In genomic region chrX:47030339-47030738, GRCh38 we compare ENCODE assay signal across 8 cellular contexts. TPM values are rescaled to one million over a fixed set of nuclear protein-coding genes. Genes with fewer than 3 reads are reported as not detected.
DNase-seq lines count a peak whose midpoint lies in the region; ATAC-seq and TF ChIP-seq lines count a peak whose summit lies in the region.

No MANE protein-coding gene starts in this region.

- H4K91ac ChIP-seq in H9 (ENCODE audit: insufficient read length, low read depth, low read length) = no peak overlapping the region

- H2BK15ac ChIP-seq in H9 (ENCODE audit: low read depth, low read length) = no peak overlapping the region

- DNase-seq in COR-L47 (lab: John Stamatoyannopoulos, UW) (peak; percentile 17), H9 (no peak), NCI-H526 (lab: John Stamatoyannopoulos, UW) (peak; percentile 47 to 79), brain microvascular endothelial cell (peak; percentile 47), kidney tubule cell (ENCODE audit: low spot score) (peak; percentile 68), T1000 (lab: John Stamatoyannopoulos, UW) (no peak)

- H3K79me1 ChIP-seq in H9 (ENCODE audit: insufficient read depth, low read depth, low read length, poor library complexity, severe bottlenecking) = no peaks in the 10 kb centered on the region

- H4K8ac ChIP-seq in H9 (replicated peaks; ENCODE audit: insufficient read length, low read depth, low read length) = no peak overlapping the region

- no peak overlapping the region for H3K4me3 ChIP-seq in brain microvascular endothelial cell (ENCODE audit: low read depth, low read length)

- H3K14ac ChIP-seq in H9 (ENCODE audit: insufficient read depth, low read length) = no peak overlapping the region

- H3K27ac Mint-ChIP-seq in H9 = no peak overlapping the region

- peaks cover 20% of the 10 kb centered on the region for H3K9me3 ChIP-seq in H9 (ENCODE audit: control insufficient read depth, low read depth, low read length)

- H3K27ac ChIP-seq in H9 (ENCODE audit: insufficient read length, low read depth, low read length) (no peak overlapping the region), brain microvascular endothelial cell (no peak overlapping the region)

- H2BK12ac ChIP-seq in H9 (ENCODE audit: insufficient read length, low read depth, low read length) = no peak overlapping the region

- H3K4me2 ChIP-seq in H9 (ENCODE audit: insufficient read depth, insufficient read length, low read length) = no peak overlapping the region

- H2BK20ac ChIP-seq in H9 (ENCODE audit: low read depth, low read length, poor library complexity, severe bottlenecking) = no peak overlapping the region

- H2AK5ac ChIP-seq in H9 (ENCODE audit: insufficient read length, low read length) = no peak overlapping the region

- no peaks in the 10 kb centered on the region for H4K20me1 ChIP-seq in H9 (ENCODE audit: control insufficient read depth, insufficient read depth, insufficient read length)

- TF ChIP-seq CTCF in H9 (conservative IDR thresholded peaks at IDR 0.05) (peak; percentile 72), brain microvascular endothelial cell (IDR thresholded peaks at IDR 0.05; ENCODE audit: low read depth, low read length, missing control alignments) (peak; percentile 31)

- H3K79me2 ChIP-seq in H9 (ENCODE audit: insufficient read depth, low read length) = no peaks in the 10 kb centered on the region

- peaks cover 4 to 18% (median 18%) of the 10 kb centered on the region in 3 experiments; a peak in 5 of 7 replicates for H3K36me3 Mint-ChIP-seq in H9 (ENCODE audit: insufficient read depth in 1 of 3, low read depth in 3 of 3)

- no peak overlapping the region for H2BK120ac ChIP-seq in H9 (ENCODE audit: low read depth, low read length, poor library complexity, severe bottlenecking)

- no peak overlapping the region for H3K9ac ChIP-seq in H9 (ENCODE audit: extremely low read depth, insufficient read length, low read length)

- H3K27me3 ChIP-seq in H9 (ENCODE audit: insufficient read depth, low read length) = no peaks in the 10 kb centered on the region
- no peaks in the 10 kb centered on the region for H3K27me3 ChIP-seq in brain microvascular endothelial cell (replicated peaks)

- no peaks in the 10 kb centered on the region for H3K23me2 ChIP-seq in H9 (ENCODE audit: insufficient read length, low read depth, low read length, poor library complexity, severe bottlenecking)

- no peaks in the 10 kb centered on the region for H3K36me3 ChIP-seq in brain microvascular endothelial cell (replicated peaks)

- H2BK5ac ChIP-seq in H9 (ENCODE audit: insufficient read length, low read length) = no peak overlapping the region

- no peaks in the 10 kb centered on the region for H3K27me3 Mint-ChIP-seq in H9 (ENCODE audit: low read depth)

- H3K4me3 Mint-ChIP-seq in H9 = no peak overlapping the region

- no peaks in the 10 kb centered on the region for H3K4me1 ChIP-seq in H9 (ENCODE audit: insufficient read depth, low read length)

- H3T11ph ChIP-seq in H9 (ENCODE audit: low read length) = no peak overlapping the region

- ATAC-seq in esophagus mucosa (no peak), GM18520 (IDR thresholded peaks at IDR 0.05; ENCODE audit: unreplicated experiment) (no peak)

- H3K18ac ChIP-seq in H9 (ENCODE audit: insufficient read length, low read depth, low read length) = no peak overlapping the region

- H2AFZ ChIP-seq in H9 (ENCODE audit: low read length) = no peak overlapping the region

- H3K56ac ChIP-seq in H9 (ENCODE audit: insufficient read length, low read depth, low read length) = no peak overlapping the region

- no peaks in the 10 kb centered on the region for H3K4me1 Mint-ChIP-seq in H9

- no peak overlapping the region for H3K4ac ChIP-seq in H9 (ENCODE audit: low read depth, low read length)

- in situ Hi-C loops in brain microvascular endothelial cell (cut with HindIII; ENCODE audit: low pct_ligation_motif_present, low sequenced_read_pairs) = no loop called here

- no peak overlapping the region for H3K23ac ChIP-seq in H9 (ENCODE audit: insufficient read length, low read depth, low read length)

- peaks cover 46 to 56% of the 10 kb centered on the region in 2 experiments for H3K9me3 Mint-ChIP-seq in H9

- H4K5ac ChIP-seq in H9 (ENCODE audit: insufficient read length, low read depth, low read length) = no peak overlapping the region

RNA-seq across cellular contexts. Expression of gene RGN, which starts 47.9 kb away (rescaled TPM):
- total RNA-seq in H9 (2021) = 0.20 TPM in 1 of 2 replicates, not detected in the other
- 0.20 TPM for total RNA-seq in esophagus mucosa

Comparison
In these comparisons a context has a peak if more than half of its experiments do, and no peak if none do; other contexts are left out.
1. DNase-seq: peak in COR-L47 (single experiment), NCI-H526 (2 of 2), brain microvascular endothelial cell (single experiment) and kidney tubule cell (single experiment); none in H9 (single experiment) and T1000 (single experiment).